Comparison of ENCODE assay signal across 8 cellular contexts in the genomic region with DNA sequence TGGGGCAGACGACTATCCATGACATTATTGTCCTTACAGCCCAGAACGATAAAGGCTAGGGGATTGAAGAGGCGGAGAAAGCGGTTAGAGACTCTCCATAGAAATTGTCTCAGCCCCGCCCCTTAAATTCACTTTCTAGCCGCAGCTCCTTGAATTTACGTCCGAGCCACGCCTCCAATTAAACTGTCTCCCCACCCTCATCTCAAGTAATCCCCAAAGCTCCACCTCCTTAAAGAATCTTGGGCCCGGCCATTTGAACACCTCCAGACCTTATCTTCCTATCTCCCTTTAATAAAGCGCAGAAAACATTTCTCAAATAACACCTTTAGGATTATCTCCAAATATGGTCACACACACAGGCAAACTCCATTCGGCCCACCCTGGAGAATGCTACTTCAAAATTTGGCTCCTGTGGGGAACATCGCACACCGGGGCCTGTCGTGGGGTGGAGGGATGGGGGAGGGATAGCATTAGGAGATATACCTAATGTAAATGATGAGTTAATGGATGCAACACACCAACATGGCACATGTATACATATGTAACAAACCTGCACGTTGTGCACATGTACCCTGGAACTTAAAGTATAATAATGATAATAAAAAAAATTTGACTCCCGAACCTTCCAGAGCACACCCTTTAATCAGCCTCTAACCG. TPM values are rescaled to one million over a fixed set of nuclear protein-coding genes. Genes with fewer than 3 reads are reported as not detected.
DNase-seq lines count a peak whose midpoint lies in the region; ATAC-seq and TF ChIP-seq lines count a peak whose summit lies in the region.

No MANE protein-coding gene starts in this region.

- H3K4me3 ChIP-seq in AG10803 (ENCODE audit: low read length) = peak overlapping the region; percentile 66
- peak overlapping the region; percentile 59 for H3K4me3 ChIP-seq in fibroblast of villous mesenchyme (ENCODE audit: low read depth, low read length)
- peak overlapping the region; percentile 67 to 72 for H3K4me3 ChIP-seq in neutrophil (ENCODE audit: low read depth in 1 of 2, low read length in 1 of 2)

- H3K4me3 Mint-ChIP-seq in activated T-cell treated with anti-CD3 and anti-CD28 coated beads, Interleukin-2, amount 50 U/mL, for 72 hours = peak overlapping the region; percentile 86 to 93

- DNase-seq in AG10803 (ENCODE audit: low read depth) (peak; percentile 68), NCI-H2107 treated with DMSO at 0.1 percent for 48 hours (lab: John Stamatoyannopoulos, UW; ENCODE audit: unreplicated experiment) (peak; percentile 64), fibroblast of villous mesenchyme (ENCODE audit: low read depth) (peak; percentile 75)
- peak; percentile 35 to 39 for DNase-seq in activated T-cell treated with anti-CD3 and anti-CD28 coated beads, Interleukin-2, amount 50 U/mL, for 72 hours
- DNase-seq in stimulated activated naive CD4-positive, alpha-beta T cell treated with Interleukin-2 at 50 U/mL for 16 hours (lab: John Stamatoyannopoulos, UW) = no peak

- H3K36me3 Mint-ChIP-seq in activated T-cell treated with anti-CD3 and anti-CD28 coated beads, Interleukin-2, amount 50 U/mL, for 72 hours (ENCODE audit: insufficient read depth in 2 of 2) = no peaks in the 10 kb centered on the region

- H3K27ac Mint-ChIP-seq in activated T-cell treated with anti-CD3 and anti-CD28 coated beads, Interleukin-2, amount 50 U/mL, for 72 hours = peak overlapping the region; percentile 93

- H3K27ac ChIP-seq in neutrophil = peak overlapping the region; percentile 90

- peaks cover 12% of the 10 kb centered on the region for H3K4me1 Mint-ChIP-seq in activated T-cell treated with anti-CD3 and anti-CD28 coated beads, Interleukin-2, amount 50 U/mL, for 72 hours (ENCODE audit: low read depth)

- H3K27me3 ChIP-seq in neutrophil = no peaks in the 10 kb centered on the region

- peaks cover 9 to 11% of the 10 kb centered on the region in 2 experiments for H3K4me1 ChIP-seq in neutrophil (ENCODE audit: control insufficient read depth in 1 of 2, insufficient read depth in 1 of 2, low read depth in 1 of 2, low read length in 1 of 2)

- H3K9me3 ChIP-seq in neutrophil = no peaks in the 10 kb centered on the region

- ATAC-seq in GM19023 (IDR thresholded peaks at IDR 0.05; ENCODE audit: unreplicated experiment) = peak; percentile 10
- peak; percentile 0 to 14 for ATAC-seq in activated T-cell treated with anti-CD3 and anti-CD28 coated beads, Interleukin-2, amount 50 U/mL, for 72 hours (replicated peaks in 1 of 2)
- no peak for ATAC-seq in GM18907 (IDR thresholded peaks at IDR 0.05; ENCODE audit: unreplicated experiment)

- no peaks in the 10 kb centered on the region for H3K36me3 ChIP-seq in neutrophil

- no peaks in the 10 kb centered on the region for H3K27me3 Mint-ChIP-seq in activated T-cell treated with anti-CD3 and anti-CD28 coated beads, Interleukin-2, amount 50 U/mL, for 72 hours (ENCODE audit: low read depth)

- TF ChIP-seq CTCF in AG10803 (conservative IDR thresholded peaks at IDR 0.05; ENCODE audit: low read length) (no peak), fibroblast of villous mesenchyme (IDR thresholded peaks at IDR 0.05; ENCODE audit: insufficient read depth, low read depth, low read length) (no peak), neutrophil (IDR thresholded peaks at IDR 0.05) (no peak)

- H3K9me3 Mint-ChIP-seq in activated T-cell treated with anti-CD3 and anti-CD28 coated beads, Interleukin-2, amount 50 U/mL, for 72 hours = no peaks in the 10 kb centered on the region

RNA-seq across cellular contexts. Expression of a gene that starts 7.2 kb away (rescaled TPM):
- under 1 TPM; 0.84 to 0.93 TPM for total RNA-seq in activated T-cell treated with anti-CD3 and anti-CD28 coated beads, Interleukin-2, amount 50 U/mL, for 72 hours
- 1.9 and 2.2 TPM in 2 replicates for total RNA-seq in fibroblast of villous mesenchyme

RNA-seq across cellular contexts. Expression of a gene that starts 16.3 kb away (rescaled TPM):
- total RNA-seq in activated T-cell treated with anti-CD3 and anti-CD28 coated beads, Interleukin-2, amount 50 U/mL, for 72 hours = 100 to 1,000 TPM; 232 to 266 TPM
- 19.0 and 29.6 TPM in 2 replicates for total RNA-seq in fibroblast of villous mesenchyme

RNA-seq across cellular contexts. Expression of a gene that starts 30.8 kb away (rescaled TPM):
- total RNA-seq in activated T-cell treated with anti-CD3 and anti-CD28 coated beads, Interleukin-2, amount 50 U/mL, for 72 hours = 10 to 100 TPM; 17.4 to 17.6 TPM
- total RNA-seq in fibroblast of villous mesenchyme = 5.2 TPM in 2 replicates

RNA-seq across cellular contexts. Expression of a gene that starts 31.8 kb away (rescaled TPM):
- total RNA-seq in activated T-cell treated with anti-CD3 and anti-CD28 coated beads, Interleukin-2, amount 50 U/mL, for 72 hours = 10 to 100 TPM; 14.7 to 17.8 TPM
- total RNA-seq in fibroblast of villous mesenchyme = 13.0 and 15.5 TPM in 2 replicates

RNA-seq across cellular contexts. Expression of a gene that starts 44.6 kb away (rescaled TPM):
- 10 to 100 TPM in 1 of 2 donors, 1 to 10 TPM in 1; 8.7 to 15.9 TPM for total RNA-seq in activated T-cell treated with anti-CD3 and anti-CD28 coated beads, Interleukin-2, amount 50 U/mL, for 72 hours
- under 0.01 TPM in 1 of 2 replicates, not detected in the other for total RNA-seq in fibroblast of villous mesenchyme
